Comparison of ENCODE assay signal across 27 cellular contexts in genomic region chr6:104787305-104787704, GRCh38.
DNase-seq lines count a peak whose midpoint lies in the region; ATAC-seq and TF ChIP-seq lines count a peak whose summit lies in the region.
"Had no signal": no experiment of that assay in that cellular context is flagged by ENCODE, and none has a peak within 500 bp of the region (broad histone marks: within the 10 kb centered on the region; RNA-seq: fewer than 3 reads in every experiment).

No MANE protein-coding gene starts in this region.

- H4K8ac ChIP-seq in IMR-90 (ENCODE audit: low read depth in 2 of 2, low read length in 2 of 2) = no peak overlapping the region

- H3K4ac ChIP-seq in IMR-90 (ENCODE audit: low read depth, low read length) = no peak overlapping the region

- no peak overlapping the region for H3K4me2 ChIP-seq in IMR-90 (ENCODE audit: low read depth, low read length)
- H3K4me2 ChIP-seq: hepatocyte, smooth muscle cell had no signal

- TF ChIP-seq CTCF in IMR-90 (conservative IDR thresholded peaks at IDR 0.05; ENCODE audit: low read depth, low read length) = no peak

- no peaks in the 10 kb centered on the region for H3K36me3 ChIP-seq in IMR-90 (ENCODE audit: control insufficient read depth, insufficient read depth, low read length)
- H3K36me3 ChIP-seq: ovary had no signal

- no peak for ATAC-seq in IMR-90 (ENCODE audit: low read depth)
- ATAC-seq in natural killer cell treated with Interleukin-12 subunit alpha and Interleukin-12 subunit beta and Interleukin-15 and Interleukin-18, amount 100 ng/mL, for 72 hours = no peak
- ATAC-seq: GM12878; lower lobe of right lung; stimulated activated naive CD8-positive, alpha-beta T cell treated with anti-CD3 and anti-CD28 coated beads, Interleukin-15, Interleukin-2, amounts not matched to agents 100 U/mL and 50 U/mL, for 24 hours; T-cell had no signal

- intact Hi-C loops in activated CD4-positive, alpha-beta memory T cell treated with anti-CD3 and anti-CD28 coated beads for 36 hours (cut with micrococcal nuclease) = loop anchor here (5.0 kb wide), 1 partner anchor 860 kb away; no protein-coding TSS in a partner anchor
- intact Hi-C loops in IMR-90 (cut with micrococcal nuclease) = no loop called here
- intact Hi-C loops in activated T-helper 2 cell treated with anti-CD3 and anti-CD28 coated beads, Interferon-gamma antibody, Interleukin-2, Interleukin-4, amounts not matched to agents 10 μg/mL and 5 μg/mL and 100 μg/mL, durations not matched to agents 14 hours and 24 hours and 36 hours (cut with micrococcal nuclease) = loop anchor here (5.0 kb wide), 2 partner anchors 170 to 615 kb away; partner anchors contain the start of genes LIN28B and PREP

- in situ Hi-C loops in IMR-90 (cut with MboI; ENCODE audit: low sequenced_read_pairs) = no loop called here

- H3K9ac ChIP-seq in IMR-90 (ENCODE audit: low read depth, low read length) = no peak overlapping the region

- H3K79me1 ChIP-seq in IMR-90 (ENCODE audit: low read depth in 1 of 2, low read length in 2 of 2) = peaks cover 0 to 3% of the 10 kb centered on the region in 2 experiments; a peak in 1 of 4 replicates

- peak overlapping the region; percentile 66 for H3K27ac Mint-ChIP-seq in activated CD4-positive, alpha-beta memory T cell treated with anti-CD3 and anti-CD28 coated beads, Interleukin-2, amount 10 ng/mL, durations not matched to agents 7 days and 5 days
- H3K27ac Mint-ChIP-seq in activated CD4-positive, alpha-beta memory T cell treated with anti-CD3 and anti-CD28 coated beads for 36 hours = no peak overlapping the region
- peak overlapping the region; percentile 72 for H3K27ac Mint-ChIP-seq in activated T-helper 2 cell treated with anti-CD3 and anti-CD28 coated beads, Interferon-gamma antibody, Interleukin-2, Interleukin-4, amounts not matched to agents 10 μg/mL and 5 μg/mL and 100 μg/mL, durations not matched to agents 14 hours and 24 hours and 36 hours
- peak overlapping the region; percentile 28 to 39 for H3K27ac Mint-ChIP-seq in natural killer cell treated with Interleukin-12 subunit alpha and Interleukin-12 subunit beta and Interleukin-15 and Interleukin-18, amount 100 ng/mL, for 72 hours
- H3K27ac Mint-ChIP-seq: nephron, T-cell had no signal

- no peak overlapping the region for H2AK5ac ChIP-seq in IMR-90 (ENCODE audit: low read depth, low read length)

- no peak overlapping the region for H2BK15ac ChIP-seq in IMR-90 (ENCODE audit: low read depth, low read length)

- TF ChIP-seq POLR2A in IMR-90 (IDR thresholded peaks at IDR 0.05; ENCODE audit: low read depth, low read length) = no peak

- H3K36me3 Mint-ChIP-seq in activated CD4-positive, alpha-beta memory T cell treated with anti-CD3 and anti-CD28 coated beads, Interleukin-2, amount 10 ng/mL, durations not matched to agents 7 days and 5 days (ENCODE audit: low read depth) = peaks cover 22% of the 10 kb centered on the region
- H3K36me3 Mint-ChIP-seq in activated CD4-positive, alpha-beta memory T cell treated with anti-CD3 and anti-CD28 coated beads for 36 hours = peaks cover 17% of the 10 kb centered on the region
- H3K36me3 Mint-ChIP-seq in activated T-helper 2 cell treated with anti-CD3 and anti-CD28 coated beads, Interferon-gamma antibody, Interleukin-2, Interleukin-4, amounts not matched to agents 10 μg/mL and 5 μg/mL and 100 μg/mL, durations not matched to agents 14 hours and 24 hours and 36 hours (ENCODE audit: low read depth) = peaks cover 35% of the 10 kb centered on the region
- peaks cover 13% of the 10 kb centered on the region for H3K36me3 Mint-ChIP-seq in natural killer cell treated with Interleukin-12 subunit alpha and Interleukin-12 subunit beta and Interleukin-15 and Interleukin-18, amount 100 ng/mL, for 72 hours

- no peak overlapping the region for H3K27ac ChIP-seq in IMR-90 (ENCODE audit: insufficient read depth, low read length)
- H3K27ac ChIP-seq: hepatocyte, lower lobe of right lung, ovary, thoracic aorta had no signal

- TF ChIP-seq RAD21 in IMR-90 (IDR thresholded peaks at IDR 0.05; ENCODE audit: low read length) = no peak

- H2AK9ac ChIP-seq in IMR-90 (replicated peaks; ENCODE audit: low read depth, low read length, poor library complexity) = no peak overlapping the region

- CTCF ChIA-PET in activated CD4-positive, alpha-beta memory T cell treated with anti-CD3 and anti-CD28 coated beads, Interleukin-2, amount 10 ng/mL, durations not matched to agents 7 days and 5 days (lab: Charles Lee) = no interaction called here
- CTCF ChIA-PET in activated CD4-positive, alpha-beta memory T cell treated with anti-CD3 and anti-CD28 coated beads for 36 hours (lab: Charles Lee) = no interaction called here
- CTCF ChIA-PET in IMR-90 (lab: Yijun Ruan, JAX) = interaction anchor here (0.6 kb wide), 1 partner anchor 29 kb away, joined by 5 read pairs; no protein-coding TSS in a partner anchor

- no peak overlapping the region for H2BK120ac ChIP-seq in IMR-90 (ENCODE audit: low read depth, low read length)

- peaks cover 3% of the 10 kb centered on the region for H3K4me1 ChIP-seq in IMR-90 (ENCODE audit: control insufficient read depth, insufficient read depth, low read length)

- H4K5ac ChIP-seq in IMR-90 (ENCODE audit: low read depth, low read length) = no peak overlapping the region

- POLR2A ChIA-PET in activated CD4-positive, alpha-beta memory T cell treated with anti-CD3 and anti-CD28 coated beads, Interleukin-2, amount 10 ng/mL, durations not matched to agents 7 days and 5 days (lab: Charles Lee) = no interaction called here
- POLR2A ChIA-PET in activated CD4-positive, alpha-beta memory T cell treated with anti-CD3 and anti-CD28 coated beads for 36 hours (lab: Charles Lee) = no interaction called here
- POLR2A ChIA-PET in IMR-90 (lab: Charles Lee; ENCODE audit: unreplicated experiment) = no interaction called here

- peak overlapping the region; percentile 6 for H3K4me3 Mint-ChIP-seq in activated CD4-positive, alpha-beta memory T cell treated with anti-CD3 and anti-CD28 coated beads, Interleukin-2, amount 10 ng/mL, durations not matched to agents 7 days and 5 days
- no peak overlapping the region for H3K4me3 Mint-ChIP-seq in activated CD4-positive, alpha-beta memory T cell treated with anti-CD3 and anti-CD28 coated beads for 36 hours
- no peak overlapping the region for H3K4me3 Mint-ChIP-seq in activated T-helper 2 cell treated with anti-CD3 and anti-CD28 coated beads, Interferon-gamma antibody, Interleukin-2, Interleukin-4, amounts not matched to agents 10 μg/mL and 5 μg/mL and 100 μg/mL, durations not matched to agents 14 hours and 24 hours and 36 hours (ENCODE audit: low read depth)
- no peak overlapping the region for H3K4me3 Mint-ChIP-seq in natural killer cell treated with Interleukin-12 subunit alpha and Interleukin-12 subunit beta and Interleukin-15 and Interleukin-18, amount 100 ng/mL, for 72 hours
- H3K4me3 Mint-ChIP-seq: H9, nephron, T-cell had no signal

- H3K9me3 Mint-ChIP-seq in activated CD4-positive, alpha-beta memory T cell treated with anti-CD3 and anti-CD28 coated beads, Interleukin-2, amount 10 ng/mL, durations not matched to agents 7 days and 5 days = no peaks in the 10 kb centered on the region
- no peaks in the 10 kb centered on the region for H3K9me3 Mint-ChIP-seq in activated CD4-positive, alpha-beta memory T cell treated with anti-CD3 and anti-CD28 coated beads for 36 hours
- H3K9me3 Mint-ChIP-seq in activated T-helper 2 cell treated with anti-CD3 and anti-CD28 coated beads, Interferon-gamma antibody, Interleukin-2, Interleukin-4, amounts not matched to agents 10 μg/mL and 5 μg/mL and 100 μg/mL, durations not matched to agents 14 hours and 24 hours and 36 hours = no peaks in the 10 kb centered on the region
- no peaks in the 10 kb centered on the region for H3K9me3 Mint-ChIP-seq in natural killer cell treated with Interleukin-12 subunit alpha and Interleukin-12 subunit beta and Interleukin-15 and Interleukin-18, amount 100 ng/mL, for 72 hours
- H3K9me3 Mint-ChIP-seq: activated naive CD4-positive, alpha-beta T cell treated with anti-CD3 and anti-CD28 coated beads, Interleukin-2, amount 50 U/mL, for 72 hours; H9; nephron; T-cell had no signal

- no peak overlapping the region for H3K23ac ChIP-seq in IMR-90 (ENCODE audit: low read depth, low read length)

- no peaks in the 10 kb centered on the region for H3K9me3 ChIP-seq in IMR-90 (ENCODE audit: control insufficient read depth, insufficient read depth, low read length)
- H3K9me3 ChIP-seq: lower lobe of right lung, MG63, ovary, thoracic aorta had no signal

- no peaks in the 10 kb centered on the region for H3K27me3 Mint-ChIP-seq in activated CD4-positive, alpha-beta memory T cell treated with anti-CD3 and anti-CD28 coated beads, Interleukin-2, amount 10 ng/mL, durations not matched to agents 7 days and 5 days
- no peaks in the 10 kb centered on the region for H3K27me3 Mint-ChIP-seq in activated CD4-positive, alpha-beta memory T cell treated with anti-CD3 and anti-CD28 coated beads for 36 hours
- no peaks in the 10 kb centered on the region for H3K27me3 Mint-ChIP-seq in activated T-helper 2 cell treated with anti-CD3 and anti-CD28 coated beads, Interferon-gamma antibody, Interleukin-2, Interleukin-4, amounts not matched to agents 10 μg/mL and 5 μg/mL and 100 μg/mL, durations not matched to agents 14 hours and 24 hours and 36 hours (ENCODE audit: low read depth)
- H3K27me3 Mint-ChIP-seq in natural killer cell treated with Interleukin-12 subunit alpha and Interleukin-12 subunit beta and Interleukin-15 and Interleukin-18, amount 100 ng/mL, for 72 hours = no peaks in the 10 kb centered on the region
- H3K27me3 Mint-ChIP-seq: T-cell had no signal

- no TSS peak for BruUV-seq in IMR-90 (replicated peaks; lab: Mats Ljungman, UMichigan)

- no peaks in the 10 kb centered on the region for H3K9me1 ChIP-seq in IMR-90 (ENCODE audit: insufficient read depth, low read length)

- H2AFZ ChIP-seq in IMR-90 (replicated peaks; ENCODE audit: low read length, poor library complexity) = no peak overlapping the region
- H2AFZ ChIP-seq: hepatocyte had no signal

- no peak overlapping the region for H3K14ac ChIP-seq in IMR-90 (replicated peaks; ENCODE audit: low read depth, low read length)

- H2BK5ac ChIP-seq in IMR-90 (ENCODE audit: low read depth, low read length, poor library complexity, severe bottlenecking) = no peak overlapping the region

- H3K18ac ChIP-seq in IMR-90 (ENCODE audit: low read depth, low read length) = no peak overlapping the region

- DNase-seq in activated CD4-positive, alpha-beta memory T cell treated with anti-CD3 and anti-CD28 coated beads, Interleukin-2, amount 10 ng/mL, durations not matched to agents 7 days and 5 days = no peak
- DNase-seq in activated CD4-positive, alpha-beta memory T cell treated with anti-CD3 and anti-CD28 coated beads for 36 hours = no peak
- DNase-seq in IMR-90 = no peak
- DNase-seq in activated T-helper 2 cell treated with anti-CD3 and anti-CD28 coated beads, Interferon-gamma antibody, Interleukin-2, Interleukin-4, amounts not matched to agents 10 μg/mL and 5 μg/mL and 100 μg/mL, durations not matched to agents 14 hours and 24 hours and 36 hours (ENCODE audit: low spot score) = no peak
- DNase-seq in natural killer cell treated with Interleukin-12 subunit alpha and Interleukin-12 subunit beta and Interleukin-15 and Interleukin-18, amount 100 ng/mL, for 72 hours (ENCODE audit: low spot score) = no peak
- no peak for DNase-seq in stimulated activated CD4-positive, alpha-beta T cell treated with anti-CD3 and anti-CD28 coated beads, Interleukin-2, amount 100 ng/mL, for 48 hours
- DNase-seq in GM19240 (ENCODE audit: insufficient read length, low spot score) = no peak
- DNase-seq: aorta; H9; KG1; lower lobe of right lung; MG63; midbrain; NCI-H1105 treated with DMSO at 0.1 percent for 48 hours; NCI-H187 treated with DMSO at 0.1 percent for 48 hours; NCI-H2171; NCI-H510A; ovary; retina; stimulated activated naive CD8-positive, alpha-beta T cell treated with anti-CD3 and anti-CD28 coated beads, Interleukin-15, Interleukin-2, amounts not matched to agents 100 U/mL and 50 U/mL, for 24 hours; T-cell had no signal

- no peak overlapping the region for H3K4me3 ChIP-seq in IMR-90 (ENCODE audit: insufficient read depth, low read depth, low read length)
- H3K4me3 ChIP-seq: GM12878, hepatocyte, lower lobe of right lung, MG63, ovary, smooth muscle cell, thoracic aorta had no signal

- dilution Hi-C loops in IMR-90 (cut with HindIII; ENCODE audit: low sequenced_read_pairs, unreplicated experiment) = no loop called here

- no peak overlapping the region for H4K91ac ChIP-seq in IMR-90 (ENCODE audit: insufficient read depth, low read depth, low read length)

- H2BK20ac ChIP-seq in IMR-90 (ENCODE audit: low read depth, low read length) = no peak overlapping the region

- no peaks in the 10 kb centered on the region for H3K27me3 ChIP-seq in IMR-90 (ENCODE audit: control insufficient read depth, insufficient read depth, low read length)
- H3K27me3 ChIP-seq: hepatocyte, MG63, ovary had no signal

- H3K56ac ChIP-seq in IMR-90 (ENCODE audit: extremely low read depth, insufficient read depth, low read length) = no peak overlapping the region

- no CpG with 5 or more reads among the region's 2 CpGs for WGBS in IMR-90 (ENCODE audit: extremely low coverage in 2 of 2, insufficient read length in 1 of 2), 2 experiments

- H4K20me1 ChIP-seq in IMR-90 (ENCODE audit: insufficient read depth, low read length) = no peaks in the 10 kb centered on the region

- peaks cover 44% of the 10 kb centered on the region for H3K4me1 Mint-ChIP-seq in activated CD4-positive, alpha-beta memory T cell treated with anti-CD3 and anti-CD28 coated beads, Interleukin-2, amount 10 ng/mL, durations not matched to agents 7 days and 5 days
- peaks cover 25% of the 10 kb centered on the region for H3K4me1 Mint-ChIP-seq in activated CD4-positive, alpha-beta memory T cell treated with anti-CD3 and anti-CD28 coated beads for 36 hours (ENCODE audit: low read depth)
- H3K4me1 Mint-ChIP-seq in activated T-helper 2 cell treated with anti-CD3 and anti-CD28 coated beads, Interferon-gamma antibody, Interleukin-2, Interleukin-4, amounts not matched to agents 10 μg/mL and 5 μg/mL and 100 μg/mL, durations not matched to agents 14 hours and 24 hours and 36 hours (ENCODE audit: low read depth) = peaks cover 47% of the 10 kb centered on the region
- H3K4me1 Mint-ChIP-seq in natural killer cell treated with Interleukin-12 subunit alpha and Interleukin-12 subunit beta and Interleukin-15 and Interleukin-18, amount 100 ng/mL, for 72 hours (ENCODE audit: low read depth in 2 of 2) = peaks cover 23 to 26% of the 10 kb centered on the region in 2 donors
- H3K4me1 Mint-ChIP-seq: H9, nephron had no signal
